In the genomic region with DNA sequence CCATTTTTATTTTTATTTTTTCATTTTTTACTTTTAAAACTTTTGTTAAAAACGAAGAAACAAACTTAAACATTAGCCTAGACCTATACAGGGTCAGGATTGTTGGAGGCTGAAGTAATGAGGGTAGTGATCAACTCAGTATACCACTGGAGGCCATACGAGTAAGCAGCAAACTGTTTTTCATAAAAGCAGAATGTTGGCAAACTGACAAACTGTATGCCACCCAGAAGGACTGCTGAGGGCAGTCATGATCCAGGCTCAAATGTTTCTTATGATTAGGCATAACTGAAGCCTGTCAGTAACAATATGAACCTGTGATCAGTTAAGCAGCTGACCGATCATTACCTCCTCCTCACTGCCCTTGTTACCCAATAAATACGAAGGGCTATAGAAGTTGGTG, we compare ENCODE assay signal across 1 cellular context.
TF ChIP-seq lines count a peak whose summit lies in the region.

No MANE protein-coding gene starts in this region.

TF ChIP-seq in HepG2, 621 proteins besides CTCF, POLR2A, EP300 and RAD21 (continued from another document):
- TF ChIP-seq, protein P1, sequence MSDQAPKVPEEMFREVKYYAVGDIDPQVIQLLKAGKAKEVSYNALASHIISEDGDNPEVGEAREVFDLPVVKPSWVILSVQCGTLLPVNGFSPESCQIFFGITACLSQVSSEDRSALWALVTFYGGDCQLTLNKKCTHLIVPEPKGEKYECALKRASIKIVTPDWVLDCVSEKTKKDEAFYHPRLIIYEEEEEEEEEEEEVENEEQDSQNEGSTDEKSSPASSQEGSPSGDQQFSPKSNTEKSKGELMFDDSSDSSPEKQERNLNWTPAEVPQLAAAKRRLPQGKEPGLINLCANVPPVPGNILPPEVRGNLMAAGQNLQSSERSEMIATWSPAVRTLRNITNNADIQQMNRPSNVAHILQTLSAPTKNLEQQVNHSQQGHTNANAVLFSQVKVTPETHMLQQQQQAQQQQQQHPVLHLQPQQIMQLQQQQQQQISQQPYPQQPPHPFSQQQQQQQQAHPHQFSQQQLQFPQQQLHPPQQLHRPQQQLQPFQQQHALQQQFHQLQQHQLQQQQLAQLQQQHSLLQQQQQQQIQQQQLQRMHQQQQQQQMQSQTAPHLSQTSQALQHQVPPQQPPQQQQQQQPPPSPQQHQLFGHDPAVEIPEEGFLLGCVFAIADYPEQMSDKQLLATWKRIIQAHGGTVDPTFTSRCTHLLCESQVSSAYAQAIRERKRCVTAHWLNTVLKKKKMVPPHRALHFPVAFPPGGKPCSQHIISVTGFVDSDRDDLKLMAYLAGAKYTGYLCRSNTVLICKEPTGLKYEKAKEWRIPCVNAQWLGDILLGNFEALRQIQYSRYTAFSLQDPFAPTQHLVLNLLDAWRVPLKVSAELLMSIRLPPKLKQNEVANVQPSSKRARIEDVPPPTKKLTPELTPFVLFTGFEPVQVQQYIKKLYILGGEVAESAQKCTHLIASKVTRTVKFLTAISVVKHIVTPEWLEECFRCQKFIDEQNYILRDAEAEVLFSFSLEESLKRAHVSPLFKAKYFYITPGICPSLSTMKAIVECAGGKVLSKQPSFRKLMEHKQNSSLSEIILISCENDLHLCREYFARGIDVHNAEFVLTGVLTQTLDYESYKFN (CRISPR knock-in tag; conservative IDR thresholded peaks at IDR 0.05), result no peak
- TF ChIP-seq MTA1 (CRISPR knock-in tag; IDR thresholded peaks at IDR 0.05; ENCODE audit: borderline replicate concordance) (no peak), ZNF563 (CRISPR knock-in tag; IDR thresholded peaks at IDR 0.05) (no peak)
